Comparison of ENCODE assay signal across 11 cellular contexts in genomic region chr9:126612329-126612812, GRCh38. TPM values are rescaled to one million over a fixed set of nuclear protein-coding genes. Genes with fewer than 3 reads are reported as not detected.
DNase-seq lines count a peak whose midpoint lies in the region; ATAC-seq, FAIRE-seq and TF ChIP-seq lines count a peak whose summit lies in the region.
"Had no signal": no experiment of that assay in that cellular context is flagged by ENCODE, and none has a peak within 500 bp of the region (broad histone marks: within the 10 kb centered on the region; RNA-seq: fewer than 3 reads in every experiment).

No MANE protein-coding gene starts in this region.

- H3K27me3 Mint-ChIP-seq in activated naive CD4-positive, alpha-beta T cell treated with anti-CD3 and anti-CD28 coated beads, Interleukin-2, amount 50 U/mL, for 24 hours: peaks cover 35% of the 10 kb centered on the region
- peaks cover 98% of the 10 kb centered on the region for H3K27me3 Mint-ChIP-seq in activated naive CD4-positive, alpha-beta T cell treated with anti-CD3 and anti-CD28 coated beads, Interleukin-2, amount 10 ng/mL, durations not matched to agents 7 days and 5 days
- peaks cover 30% of the 10 kb centered on the region for H3K27me3 Mint-ChIP-seq in activated naive CD8-positive, alpha-beta T cell
- H3K27me3 Mint-ChIP-seq in activated CD4-positive, alpha-beta T cell treated with anti-CD3 and anti-CD28 coated beads, Interleukin-2, amount 10 ng/mL, durations not matched to agents 7 days and 5 days: peaks cover 75% of the 10 kb centered on the region

- H3K36me3 ChIP-seq in HepG2 (replicated peaks in 1 of 2; ENCODE audit: control insufficient read depth in 1 of 2, insufficient read depth in 2 of 2, low read length in 2 of 2): no peaks in the 10 kb centered on the region
- no peaks in the 10 kb centered on the region for H3K36me3 ChIP-seq in upper lobe of left lung

- H3K9me3 ChIP-seq in HepG2 (ENCODE audit: low read length) (no peaks in the 10 kb centered on the region), upper lobe of left lung (no peaks in the 10 kb centered on the region)

- H3K79me2 ChIP-seq in HepG2 (ENCODE audit: insufficient read depth, low read length): no peaks in the 10 kb centered on the region

- no CpG with 5 or more reads among the region's 54 CpGs for WGBS in HepG2 (ENCODE audit: low lambda C conversion rate)
- WGBS in upper lobe of left lung, 2 donors: 0 to 4% methylated on average over 5 to 21 of the region's 54 CpGs

- no peak for TF ChIP-seq RAD21 in HepG2 (CRISPR knock-in tag; IDR thresholded peaks at IDR 0.05)

- CTCF ChIA-PET in activated naive CD4-positive, alpha-beta T cell treated with anti-CD3 and anti-CD28 coated beads, Interleukin-2, amount 10 ng/mL, durations not matched to agents 7 days and 5 days (lab: Charles Lee): interaction anchor here (1.2 to 2.1 kb wide), 2 partner anchors 16 to 169 kb away, joined by 3 to 7 read pairs; no protein-coding TSS in a partner anchor
- CTCF ChIA-PET in HepG2 (lab: Yijun Ruan, JAX; ENCODE audit: low intra/inter-chr PET ratio, low total read pairs): no interaction called here
- CTCF ChIA-PET in activated CD4-positive, alpha-beta T cell treated with anti-CD3 and anti-CD28 coated beads, Interleukin-2, amount 10 ng/mL, durations not matched to agents 7 days and 5 days (lab: Charles Lee): no interaction called here

- ATAC-seq in HepG2 (peak; percentile 12), upper lobe of left lung (ENCODE audit: low FRiP score in 2 of 2) (no peak)

- TF ChIP-seq EP300 in HepG2 (IDR thresholded peaks at IDR 0.05; ENCODE audit: low read depth in 2 of 2, low read length in 2 of 2): no peak
- TF ChIP-seq EP300 in HepG2 (CRISPR knock-in tag; IDR thresholded peaks at IDR 0.05; ENCODE audit: borderline replicate concordance): no peak
- TF ChIP-seq EP300 in upper lobe of left lung (IDR thresholded peaks at IDR 0.05): no peak

- no peak overlapping the region for H3K27ac Mint-ChIP-seq in activated naive CD4-positive, alpha-beta T cell treated with anti-CD3 and anti-CD28 coated beads, Interleukin-2, amount 50 U/mL, for 24 hours
- no peak overlapping the region for H3K27ac Mint-ChIP-seq in activated naive CD4-positive, alpha-beta T cell treated with anti-CD3 and anti-CD28 coated beads, Interleukin-2, amount 10 ng/mL, durations not matched to agents 7 days and 5 days
- H3K27ac Mint-ChIP-seq in activated naive CD8-positive, alpha-beta T cell: no peak overlapping the region
- H3K27ac Mint-ChIP-seq in activated CD4-positive, alpha-beta T cell treated with anti-CD3 and anti-CD28 coated beads, Interleukin-2, amount 10 ng/mL, durations not matched to agents 7 days and 5 days: no peak overlapping the region

- intact Hi-C loops in HepG2 (cut with micrococcal nuclease; ENCODE audit: unreplicated experiment): loop anchor here (5.0 kb wide), 2 partner anchors 50 to 170 kb away; no protein-coding TSS in a partner anchor

- no peak for FAIRE-seq in HepG2 (lab: Jason Lieb, UNC)
- FAIRE-seq: frontal cortex had no signal

- no peak overlapping the region for H2AFZ ChIP-seq in HepG2 (ENCODE audit: low read length)

- no peaks in the 10 kb centered on the region for H3K36me3 Mint-ChIP-seq in activated naive CD4-positive, alpha-beta T cell treated with anti-CD3 and anti-CD28 coated beads, Interleukin-2, amount 50 U/mL, for 24 hours
- peaks cover 7% of the 10 kb centered on the region for H3K36me3 Mint-ChIP-seq in activated naive CD4-positive, alpha-beta T cell treated with anti-CD3 and anti-CD28 coated beads, Interleukin-2, amount 10 ng/mL, durations not matched to agents 7 days and 5 days
- H3K36me3 Mint-ChIP-seq in activated naive CD8-positive, alpha-beta T cell: no peaks in the 10 kb centered on the region
- no peaks in the 10 kb centered on the region for H3K36me3 Mint-ChIP-seq in activated CD4-positive, alpha-beta T cell treated with anti-CD3 and anti-CD28 coated beads, Interleukin-2, amount 10 ng/mL, durations not matched to agents 7 days and 5 days (ENCODE audit: low read depth)

- peaks cover 21% of the 10 kb centered on the region for H3K4me1 Mint-ChIP-seq in activated naive CD4-positive, alpha-beta T cell treated with anti-CD3 and anti-CD28 coated beads, Interleukin-2, amount 50 U/mL, for 24 hours
- peaks cover 21% of the 10 kb centered on the region for H3K4me1 Mint-ChIP-seq in activated naive CD4-positive, alpha-beta T cell treated with anti-CD3 and anti-CD28 coated beads, Interleukin-2, amount 10 ng/mL, durations not matched to agents 7 days and 5 days
- peaks cover 19% of the 10 kb centered on the region for H3K4me1 Mint-ChIP-seq in activated naive CD8-positive, alpha-beta T cell (ENCODE audit: low read depth)
- peaks cover 21% of the 10 kb centered on the region for H3K4me1 Mint-ChIP-seq in activated CD4-positive, alpha-beta T cell treated with anti-CD3 and anti-CD28 coated beads, Interleukin-2, amount 10 ng/mL, durations not matched to agents 7 days and 5 days

- no peak for DNase-seq in activated naive CD4-positive, alpha-beta T cell treated with anti-CD3 and anti-CD28 coated beads, Interleukin-2, amount 10 ng/mL, durations not matched to agents 7 days and 5 days
- DNase-seq in HepG2 (ENCODE audit: low spot score) (no peak), upper lobe of left lung (peak in 1 of 2 donors; percentile 83), NCI-H345 treated with DMSO at 0.1 percent for 48 hours (lab: John Stamatoyannopoulos, UW; ENCODE audit: unreplicated experiment) (no peak), kidney tubule cell (ENCODE audit: low spot score) (no peak)
- no peak for DNase-seq in activated CD4-positive, alpha-beta T cell treated with anti-CD3 and anti-CD28 coated beads, Interleukin-2, amount 10 ng/mL, durations not matched to agents 7 days and 5 days

- peaks cover 5% of the 10 kb centered on the region; the same call in 1 of the 2 replicates for H4K20me1 ChIP-seq in HepG2 (ENCODE audit: insufficient read depth, low read length)

- in situ Hi-C loops in HepG2 (cut with HindIII; ENCODE audit: extremely low pct_ligation_motif_present, low pct_unique_long_range_greater_than_20kb): loop anchor here (5.0 kb wide), 2 partner anchors 80 to 170 kb away; no protein-coding TSS in a partner anchor

- no peak for TF ChIP-seq POLR2A in HepG2 (IDR thresholded peaks at IDR 0.05; ENCODE audit: insufficient read depth in 1 of 2, low read depth in 2 of 2, low read length in 2 of 2)
- no peak for TF ChIP-seq POLR2A in upper lobe of left lung (IDR thresholded peaks at IDR 0.05)

- peak overlapping the region; percentile 51 for H3K4me2 ChIP-seq in HepG2 (ENCODE audit: low read depth, low read length)

- peak overlapping the region in 1 of 3 experiments; percentile 52; a peak in 2 of 6 replicates for H3K4me3 ChIP-seq in HepG2 (replicated peaks in 1 of 3; ENCODE audit: insufficient read depth in 1 of 3, low read depth in 2 of 3, low read length in 3 of 3)
- H3K4me3 ChIP-seq in upper lobe of left lung: peak overlapping the region in 3 of 4 donors; percentile 21 to 37 (median 25)

- peak overlapping the region; percentile 51 for H3K4me3 Mint-ChIP-seq in activated naive CD4-positive, alpha-beta T cell treated with anti-CD3 and anti-CD28 coated beads, Interleukin-2, amount 50 U/mL, for 24 hours
- H3K4me3 Mint-ChIP-seq in activated naive CD4-positive, alpha-beta T cell treated with anti-CD3 and anti-CD28 coated beads, Interleukin-2, amount 10 ng/mL, durations not matched to agents 7 days and 5 days: no peak overlapping the region
- peak overlapping the region; percentile 76 for H3K4me3 Mint-ChIP-seq in activated naive CD8-positive, alpha-beta T cell
- no peak overlapping the region for H3K4me3 Mint-ChIP-seq in activated CD4-positive, alpha-beta T cell treated with anti-CD3 and anti-CD28 coated beads, Interleukin-2, amount 10 ng/mL, durations not matched to agents 7 days and 5 days

- POLR2A ChIA-PET in HepG2 (lab: Yijun Ruan, JAX): no interaction called here
- POLR2A ChIA-PET in activated CD4-positive, alpha-beta T cell treated with anti-CD3 and anti-CD28 coated beads, Interleukin-2, amount 10 ng/mL, durations not matched to agents 7 days and 5 days (lab: Charles Lee): no interaction called here

- peaks cover 51% of the 10 kb centered on the region for H3K4me1 ChIP-seq in HepG2 (ENCODE audit: insufficient read depth, low read length)
- H3K4me1 ChIP-seq in upper lobe of left lung: peaks cover 37 to 56% (median 47%) of the 10 kb centered on the region in 4 donors

- no peak overlapping the region for H3K9ac ChIP-seq in HepG2 (ENCODE audit: insufficient read depth, low read depth, low read length)

- no TSS peak for BruUV-seq in HepG2 (replicated peaks; lab: Mats Ljungman, UMichigan)

- TF ChIP-seq CTCF in HepG2 (CRISPR knock-in tag; IDR thresholded peaks at IDR 0.05): no peak
- no peak for TF ChIP-seq CTCF in upper lobe of left lung (IDR thresholded peaks at IDR 0.05)

- H3K27me3 ChIP-seq in HepG2 (ENCODE audit: control insufficient read depth in 1 of 2, insufficient read depth in 2 of 2, low read length in 2 of 2) (peaks cover 39 to 89% of the 10 kb centered on the region in 2 experiments), upper lobe of left lung (peaks cover 0 to 73% (median 54%) of the 10 kb centered on the region in 4 donors)

- H3K9me3 Mint-ChIP-seq in activated naive CD4-positive, alpha-beta T cell treated with anti-CD3 and anti-CD28 coated beads, Interleukin-2, amount 50 U/mL, for 24 hours: no peaks in the 10 kb centered on the region
- H3K9me3 Mint-ChIP-seq in activated naive CD4-positive, alpha-beta T cell treated with anti-CD3 and anti-CD28 coated beads, Interleukin-2, amount 10 ng/mL, durations not matched to agents 7 days and 5 days: no peaks in the 10 kb centered on the region
- no peaks in the 10 kb centered on the region for H3K9me3 Mint-ChIP-seq in activated naive CD8-positive, alpha-beta T cell (ENCODE audit: low read depth)
- H3K9me3 Mint-ChIP-seq in activated CD4-positive, alpha-beta T cell treated with anti-CD3 and anti-CD28 coated beads, Interleukin-2, amount 10 ng/mL, durations not matched to agents 7 days and 5 days: no peaks in the 10 kb centered on the region

- no peak overlapping the region for H3K27ac ChIP-seq in HepG2 (ENCODE audit: extremely low read length, insufficient read depth, low read length)
- no peak overlapping the region for H3K27ac ChIP-seq in upper lobe of left lung

RNA-seq across cellular contexts. Expression of gene LMX1B, which starts 1.4 kb away (rescaled TPM):
- not detected in 2 replicates for total RNA-seq in HepG2 (2016; rRNA removed; fragmentation: Illumina TruSeq; extraction: Trizol)
- total RNA-seq in HepG2 (2016; cell fraction: cytosol; rRNA removed; fragmentation: Illumina TruSeq; extraction: Trizol; ENCODE audit: low read depth): not detected in 2 replicates
- not detected in 2 replicates for total RNA-seq in HepG2 (2016; cell fraction: insoluble cytoplasmic fraction; rRNA removed; fragmentation: Illumina TruSeq; extraction: Trizol)
- total RNA-seq in HepG2 (2016; cell fraction: membrane; rRNA removed; fragmentation: Illumina TruSeq; extraction: Trizol): not detected in 2 replicates
- total RNA-seq in HepG2 (2016; cell fraction: nucleus; rRNA removed; fragmentation: Illumina TruSeq; extraction: Trizol): not detected in 2 replicates
- polyA plus RNA-seq in HepG2 (2011; rRNA removed): not detected in 2 replicates
- 0.04 TPM in 1 of 2 replicates, not detected in the other for polyA plus RNA-seq in HepG2 (2011; cell fraction: cytosol; rRNA removed)
- 0.03 TPM in 1 of 2 replicates, not detected in the other for polyA plus RNA-seq in HepG2 (2011; cell fraction: nucleus; rRNA removed)
- not detected in 2 replicates for polyA plus RNA-seq in HepG2 (2012)
- polyA plus RNA-seq in HepG2 (2016; cell fraction: cytosol; fragmentation: Illumina TruSeq; extraction: Trizol; ENCODE audit: low read depth): not detected in 2 replicates
- 0.03 TPM in 1 of 2 replicates, not detected in the other for polyA plus RNA-seq in HepG2 (2016; cell fraction: insoluble cytoplasmic fraction; fragmentation: Illumina TruSeq; extraction: Trizol; ENCODE audit: low read depth)
- polyA plus RNA-seq in HepG2 (2016; cell fraction: membrane; fragmentation: Illumina TruSeq; extraction: Trizol; ENCODE audit: low read depth): 0.16 TPM in 1 of 2 replicates, not detected in the other
- polyA plus RNA-seq in HepG2 (2016; cell fraction: nucleus; fragmentation: Illumina TruSeq; extraction: Trizol; ENCODE audit: insufficient read depth, low read depth): not detected in 2 replicates
- polyA minus RNA-seq in HepG2 (2011; rRNA and poly(A)+ RNA removed; ENCODE audit: low replicate concordance): 0.06 TPM in 1 of 2 replicates, not detected in the other
- polyA minus RNA-seq in HepG2 (2011; cell fraction: cytosol; rRNA and poly(A)+ RNA removed): not detected in 2 replicates
- polyA minus RNA-seq in HepG2 (2011; cell fraction: nucleus; rRNA and poly(A)+ RNA removed): not detected in 2 replicates
- under 1 TPM in 2 of 6 donors, not detected in 4; 0.14 to 0.40 TPM for total RNA-seq in upper lobe of left lung
- total RNA-seq in activated CD4-positive, alpha-beta T cell treated with anti-CD3 and anti-CD28 coated beads, Interleukin-2, amount 10 ng/mL, durations not matched to agents 7 days and 5 days: not detected
- total RNA-seq: pulmonary artery endothelial cell; T-helper 1 cell treated with Interleukin-12 subunit alpha and Interleukin-12 subunit beta and Interleukin-4 antibody, amounts not matched to agents 30 ng/mL and 1 ng/mL, for 36 hours had no signal

Comparison
In these comparisons a context has a peak if more than half of its experiments do, and no peak if none do; other contexts are left out.
1. H3K4me3 Mint-ChIP-seq: peak in activated naive CD4-positive, alpha-beta T cell treated with anti-CD3 and anti-CD28 coated beads, Interleukin-2, amount 50 U/mL, for 24 hours (single experiment) and activated naive CD8-positive, alpha-beta T cell (single experiment); none in activated naive CD4-positive, alpha-beta T cell treated with anti-CD3 and anti-CD28 coated beads, Interleukin-2, amount 10 ng/mL, durations not matched to agents 7 days and 5 days (single experiment) and activated CD4-positive, alpha-beta T cell treated with anti-CD3 and anti-CD28 coated beads, Interleukin-2, amount 10 ng/mL, durations not matched to agents 7 days and 5 days (single experiment).